19 cellular contexts compared by ENCODE assay signal in genomic region chr2:106020032-106020431, GRCh38.
DNase-seq lines count a peak whose midpoint lies in the region; ATAC-seq and TF ChIP-seq lines count a peak whose summit lies in the region.
"Had no signal": no experiment of that assay in that cellular context is flagged by ENCODE, and none has a peak within 500 bp of the region (broad histone marks: within the 10 kb centered on the region; RNA-seq: fewer than 3 reads in every experiment).

No MANE protein-coding gene starts in this region.

- intact Hi-C loops in Right ventricle myocardium superior (cut with DNase I) = no loop called here
- intact Hi-C loops in cardiac septum (cut with DNase I) = no loop called here
- intact Hi-C loops in right lobe of liver (cut with DNase I) = no loop called here

- H4K20me1 ChIP-seq in osteoblast (ENCODE audit: insufficient read depth, low read length) = no peaks in the 10 kb centered on the region

- H3K9me3 ChIP-seq in osteoblast (ENCODE audit: low read depth, low read length) (no peaks in the 10 kb centered on the region), right lobe of liver (no peaks in the 10 kb centered on the region)

- TF ChIP-seq CTCF in fibroblast of pulmonary artery (IDR thresholded peaks at IDR 0.05; ENCODE audit: low read length, missing control alignments) = no peak
- TF ChIP-seq CTCF in osteoblast (IDR thresholded peaks at IDR 0.05; ENCODE audit: extremely low read depth, low read depth, low read length) = no peak
- no peak for TF ChIP-seq CTCF in right lobe of liver (IDR thresholded peaks at IDR 0.05)

- H3K27ac ChIP-seq in osteoblast (ENCODE audit: low read depth, low read length) (no peak overlapping the region), right lobe of liver (no peak overlapping the region)
- H3K27ac ChIP-seq: C4-2B, KMS-11, skin epidermis had no signal

- WGBS in right lobe of liver (ENCODE audit: insufficient coverage, low coverage, low lambda C conversion rate, missing lambda C conversion rate) = 71% methylated on average over 3 of the region's 4 CpGs

- H3K36me3 ChIP-seq in osteoblast (ENCODE audit: insufficient read depth, low read length) (no peaks in the 10 kb centered on the region), right lobe of liver (no peaks in the 10 kb centered on the region)

- no peaks in the 10 kb centered on the region for H3K79me2 ChIP-seq in osteoblast (ENCODE audit: insufficient read depth, low read length)

- DNase-seq in Right ventricle myocardium superior = peak; percentile 43
- DNase-seq in cardiac septum (ENCODE audit: low spot score) = no peak
- peak; percentile 41 for DNase-seq in fibroblast of pulmonary artery (ENCODE audit: low read depth)
- DNase-seq in osteoblast (ENCODE audit: insufficient read length, low spot score, missing footprints) = no peak
- DNase-seq in GF-D8 (lab: John Stamatoyannopoulos, UW) = no peak
- DNase-seq in right lobe of liver = no peak
- DNase-seq: activated B cell treated with CpG ODN at 0.5 μM for 24 hours; activated CD8-positive, alpha-beta T cell treated with anti-CD3 and anti-CD28 coated beads, Interleukin-2, amount 10 ng/mL, durations not matched to agents 7 days and 5 days; activated T-cell treated with anti-CD3 and anti-CD28 coated beads, Interleukin-2, amount 50 U/mL, for 72 hours; DMS153; effector CD8-positive, alpha-beta T cell; left colon; NCI-H526 treated with DMSO at 0.1 percent for 48 hours; stimulated activated CD4-positive, alpha-beta T cell treated with anti-CD3 and anti-CD28 coated beads, Interleukin-4, amount 100 ng/mL, for 4 hours had no signal

- peak overlapping the region; percentile 28 for H3K4me2 ChIP-seq in osteoblast (ENCODE audit: insufficient read depth, low read length)
- H3K4me2 ChIP-seq: KMS-11 had no signal

- no peak overlapping the region for H3K4me3 ChIP-seq in fibroblast of pulmonary artery (replicated peaks; ENCODE audit: low read depth, low read length)
- H3K4me3 ChIP-seq in osteoblast (ENCODE audit: insufficient read depth, low read length) = no peak overlapping the region
- H3K4me3 ChIP-seq in right lobe of liver = no peak overlapping the region
- H3K4me3 ChIP-seq: skin epidermis had no signal

- ATAC-seq in Right ventricle myocardium superior (ENCODE audit: poor library complexity) (peak; percentile 34), GM21515 (IDR thresholded peaks at IDR 0.05; ENCODE audit: unreplicated experiment) (no peak), HG03354 (IDR thresholded peaks at IDR 0.05; ENCODE audit: poor library complexity, severe bottlenecking, unreplicated experiment) (no peak), right lobe of liver (no peak)
- ATAC-seq: activated CD8-positive, alpha-beta T cell treated with anti-CD3 and anti-CD28 coated beads, Interleukin-2, amount 10 ng/mL, durations not matched to agents 7 days and 5 days; activated T-cell treated with anti-CD3 and anti-CD28 coated beads, Interleukin-2, amount 50 U/mL, for 72 hours; left colon had no signal

- TF ChIP-seq POLR2A in right lobe of liver (IDR thresholded peaks at IDR 0.05) = no peak

- H3K27me3 ChIP-seq in osteoblast (ENCODE audit: insufficient read depth, low read length) = peaks cover 2% of the 10 kb centered on the region
- no peaks in the 10 kb centered on the region for H3K27me3 ChIP-seq in right lobe of liver

- H2AFZ ChIP-seq in osteoblast (ENCODE audit: low read length) = no peak overlapping the region

- H3K4me1 ChIP-seq in osteoblast (ENCODE audit: insufficient read depth, low read length) = no peaks in the 10 kb centered on the region
- H3K4me1 ChIP-seq in right lobe of liver = no peaks in the 10 kb centered on the region

Comparison
In these comparisons a context has a peak if more than half of its experiments do, and no peak if none do; other contexts are left out.
1. DNase-seq: peak in Right ventricle myocardium superior (single experiment) and fibroblast of pulmonary artery (single experiment); none in cardiac septum (single experiment), osteoblast (single experiment), GF-D8 (single experiment) and right lobe of liver (0 of 3).